ENCODE assay signal across 11 cellular contexts in the genomic region with DNA sequence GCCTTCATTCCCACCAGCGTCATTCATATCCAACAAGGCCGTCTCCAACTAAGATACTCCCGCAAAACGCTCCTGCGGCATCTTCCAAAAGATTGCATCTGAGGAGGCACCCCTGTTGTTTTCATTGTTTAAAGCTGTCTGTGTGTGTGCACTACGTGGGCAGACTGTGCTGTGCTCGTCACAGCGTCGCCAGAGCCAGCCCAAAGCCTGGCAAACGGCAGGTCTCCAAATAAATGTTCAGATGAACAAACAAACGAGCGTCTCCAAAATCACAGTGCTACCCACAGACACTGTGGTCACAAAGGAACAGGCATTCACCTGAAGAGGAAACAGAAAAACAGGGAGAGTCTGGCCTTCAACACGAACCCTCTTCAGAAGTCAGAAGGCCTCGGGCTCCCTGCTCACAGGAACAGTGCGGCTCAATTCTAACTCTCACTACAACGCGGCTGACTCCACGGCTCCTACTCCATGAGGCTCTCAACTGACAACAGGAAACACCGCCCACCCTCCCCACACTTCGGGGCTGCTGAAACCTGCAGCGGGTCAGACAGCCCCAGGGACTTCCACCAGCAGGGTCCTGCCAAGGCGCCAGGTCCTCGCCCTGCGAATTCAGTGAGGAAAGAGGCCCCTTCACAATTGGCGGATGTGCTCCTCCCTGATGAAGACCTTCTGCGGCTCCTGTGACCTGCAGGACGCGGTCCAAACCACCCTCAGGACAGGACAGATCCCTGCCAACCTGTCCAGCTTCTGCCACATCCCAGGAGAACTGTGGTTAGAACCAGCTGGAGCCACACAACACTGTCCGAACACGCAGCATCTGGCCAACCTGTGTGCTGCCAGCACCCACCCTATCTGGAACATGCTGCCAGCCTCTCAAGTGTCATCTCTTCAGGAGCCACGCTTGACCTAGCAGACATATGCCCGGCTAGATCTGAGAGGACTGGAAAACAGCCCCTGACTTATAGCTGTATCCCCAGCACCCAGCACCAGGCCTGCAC. TPM values are rescaled to one million over a fixed set of nuclear protein-coding genes. Genes with fewer than 3 reads are reported as not detected.
A peak's percentile ranks its signal among the peaks of the same experiment; 100 is the strongest.
DNase-seq lines count a peak whose midpoint lies in the region; TF ChIP-seq lines count a peak whose summit lies in the region.
"Had no signal": no experiment of that assay in that cellular context is flagged by ENCODE, and none has a peak within 500 bp of the region (broad histone marks: within the 10 kb centered on the region; RNA-seq: fewer than 3 reads in every experiment).

No MANE protein-coding gene starts in this region.

- H3K27ac ChIP-seq in left ventricle myocardium inferior (replicated peaks), result peak overlapping the region; percentile 60
- H3K27ac ChIP-seq: HL-60 had no signal

- H3K9me3 ChIP-seq in left ventricle myocardium inferior (replicated peaks), result no peaks in the 10 kb centered on the region

- peaks cover 32% of the 10 kb centered on the region for H3K4me1 ChIP-seq in left ventricle myocardium inferior
- H3K4me1 ChIP-seq: HAP-1 had no signal

- intact Hi-C loops in left ventricle myocardium inferior (cut with micrococcal nuclease), result no loop called here
- intact Hi-C loops in activated T-helper 2 cell treated with anti-CD3 and anti-CD28 coated beads, Interferon-gamma antibody, Interleukin-2, Interleukin-4, amounts not matched to agents 10 μg/mL and 5 μg/mL and 100 μg/mL, durations not matched to agents 14 hours and 24 hours and 36 hours (cut with micrococcal nuclease), result no loop called here

- peaks cover 18% of the 10 kb centered on the region for H3K36me3 ChIP-seq in left ventricle myocardium inferior

- peaks cover 35% of the 10 kb centered on the region for H3K36me3 Mint-ChIP-seq in activated naive CD4-positive, alpha-beta T cell treated with anti-CD3 and anti-CD28 coated beads, Interleukin-2, amount 10 ng/mL, durations not matched to agents 7 days and 5 days
- peaks cover 25% of the 10 kb centered on the region for H3K36me3 Mint-ChIP-seq in type B pancreatic cell
- H3K36me3 Mint-ChIP-seq in activated T-helper 2 cell treated with anti-CD3 and anti-CD28 coated beads, Interferon-gamma antibody, Interleukin-2, Interleukin-4, amounts not matched to agents 10 μg/mL and 5 μg/mL and 100 μg/mL, durations not matched to agents 14 hours and 24 hours and 36 hours (ENCODE audit: low read depth), result peaks cover 45% of the 10 kb centered on the region

- no peaks in the 10 kb centered on the region for H3K27me3 ChIP-seq in left ventricle myocardium inferior (ENCODE audit: low read depth)

- no peaks in the 10 kb centered on the region for H3K27me3 Mint-ChIP-seq in activated naive CD4-positive, alpha-beta T cell treated with anti-CD3 and anti-CD28 coated beads, Interleukin-2, amount 10 ng/mL, durations not matched to agents 7 days and 5 days
- H3K27me3 Mint-ChIP-seq in type B pancreatic cell, result no peaks in the 10 kb centered on the region
- H3K27me3 Mint-ChIP-seq in activated T-helper 2 cell treated with anti-CD3 and anti-CD28 coated beads, Interferon-gamma antibody, Interleukin-2, Interleukin-4, amounts not matched to agents 10 μg/mL and 5 μg/mL and 100 μg/mL, durations not matched to agents 14 hours and 24 hours and 36 hours (ENCODE audit: low read depth), result no peaks in the 10 kb centered on the region

- no peak overlapping the region for H3K4me3 Mint-ChIP-seq in activated naive CD4-positive, alpha-beta T cell treated with anti-CD3 and anti-CD28 coated beads, Interleukin-2, amount 10 ng/mL, durations not matched to agents 7 days and 5 days
- H3K4me3 Mint-ChIP-seq in type B pancreatic cell, result no peak overlapping the region
- H3K4me3 Mint-ChIP-seq in activated T-helper 2 cell treated with anti-CD3 and anti-CD28 coated beads, Interferon-gamma antibody, Interleukin-2, Interleukin-4, amounts not matched to agents 10 μg/mL and 5 μg/mL and 100 μg/mL, durations not matched to agents 14 hours and 24 hours and 36 hours (ENCODE audit: low read depth), result no peak overlapping the region

- no peaks in the 10 kb centered on the region for H3K4me1 Mint-ChIP-seq in activated naive CD4-positive, alpha-beta T cell treated with anti-CD3 and anti-CD28 coated beads, Interleukin-2, amount 10 ng/mL, durations not matched to agents 7 days and 5 days
- peaks cover 12% of the 10 kb centered on the region for H3K4me1 Mint-ChIP-seq in type B pancreatic cell (ENCODE audit: unreplicated experiment)
- H3K4me1 Mint-ChIP-seq in activated T-helper 2 cell treated with anti-CD3 and anti-CD28 coated beads, Interferon-gamma antibody, Interleukin-2, Interleukin-4, amounts not matched to agents 10 μg/mL and 5 μg/mL and 100 μg/mL, durations not matched to agents 14 hours and 24 hours and 36 hours (ENCODE audit: low read depth), result no peaks in the 10 kb centered on the region

- TF ChIP-seq CTCF in left ventricle myocardium inferior (IDR thresholded peaks at IDR 0.05; ENCODE audit: borderline replicate concordance) (no peak), type B pancreatic cell (conservative IDR thresholded peaks at IDR 0.05) (no peak)

- H3K9me3 Mint-ChIP-seq in activated naive CD4-positive, alpha-beta T cell treated with anti-CD3 and anti-CD28 coated beads, Interleukin-2, amount 10 ng/mL, durations not matched to agents 7 days and 5 days, result peaks cover 6% of the 10 kb centered on the region
- H3K9me3 Mint-ChIP-seq in type B pancreatic cell, result no peaks in the 10 kb centered on the region
- peaks cover 5% of the 10 kb centered on the region for H3K9me3 Mint-ChIP-seq in activated T-helper 2 cell treated with anti-CD3 and anti-CD28 coated beads, Interferon-gamma antibody, Interleukin-2, Interleukin-4, amounts not matched to agents 10 μg/mL and 5 μg/mL and 100 μg/mL, durations not matched to agents 14 hours and 24 hours and 36 hours

- H3K4me3 ChIP-seq in left ventricle myocardium inferior, result no peak overlapping the region
- H3K4me3 ChIP-seq: HAP-1 had no signal

- CTCF ChIA-PET in activated naive CD4-positive, alpha-beta T cell treated with anti-CD3 and anti-CD28 coated beads, Interleukin-2, amount 10 ng/mL, durations not matched to agents 7 days and 5 days (lab: Charles Lee), result interaction anchor here (0.8 kb wide), 1 partner anchor 151 kb away, joined by 3 read pairs; no protein-coding TSS in a partner anchor

- H3K27ac Mint-ChIP-seq in activated naive CD4-positive, alpha-beta T cell treated with anti-CD3 and anti-CD28 coated beads, Interleukin-2, amount 10 ng/mL, durations not matched to agents 7 days and 5 days, result peak overlapping the region; percentile 11
- no peak overlapping the region for H3K27ac Mint-ChIP-seq in type B pancreatic cell
- H3K27ac Mint-ChIP-seq in activated T-helper 2 cell treated with anti-CD3 and anti-CD28 coated beads, Interferon-gamma antibody, Interleukin-2, Interleukin-4, amounts not matched to agents 10 μg/mL and 5 μg/mL and 100 μg/mL, durations not matched to agents 14 hours and 24 hours and 36 hours, result no peak overlapping the region

- DNase-seq in activated naive CD4-positive, alpha-beta T cell treated with anti-CD3 and anti-CD28 coated beads, Interleukin-2, amount 10 ng/mL, durations not matched to agents 7 days and 5 days, result no peak
- DNase-seq in activated naive CD4-positive, alpha-beta T cell treated with anti-CD3 and anti-CD28 coated beads, Interleukin-2, amount 50 U/mL, for 16 hours, result no peak
- DNase-seq in NCI-H510A (lab: John Stamatoyannopoulos, UW) (peak; percentile 87), left ventricle myocardium inferior (no peak), type B pancreatic cell (ENCODE audit: extremely low spot score, unreplicated experiment) (peak; percentile 60), hepatic stellate cell (ENCODE audit: low spot score) (no peak)
- DNase-seq in activated T-helper 2 cell treated with anti-CD3 and anti-CD28 coated beads, Interferon-gamma antibody, Interleukin-2, Interleukin-4, amounts not matched to agents 10 μg/mL and 5 μg/mL and 100 μg/mL, durations not matched to agents 14 hours and 24 hours and 36 hours (ENCODE audit: low spot score), result no peak
- DNase-seq in activated CD4-positive, alpha-beta T cell treated with anti-CD3 and anti-CD28 coated beads for 1 hour, result no peak
- DNase-seq: PC-3 had no signal

RNA-seq across cellular contexts. Expression of gene MAD1L1, which starts 36.1 kb away (rescaled TPM):
- total RNA-seq in left ventricle myocardium inferior, result 16.2 TPM
- total RNA-seq in type B pancreatic cell (ENCODE audit: low replicate concordance), result 32.0 and 40.7 TPM in 2 replicates
- total RNA-seq in activated T-helper 2 cell treated with anti-CD3 and anti-CD28 coated beads, Interferon-gamma antibody, Interleukin-2, Interleukin-4, amounts not matched to agents 10 μg/mL and 5 μg/mL and 100 μg/mL, durations not matched to agents 14 hours and 24 hours and 36 hours, result 52.3 and 55.0 TPM in 2 replicates

RNA-seq across cellular contexts. Expression of gene MRM2, which starts 45.3 kb away (rescaled TPM):
- total RNA-seq in left ventricle myocardium inferior (19.9 TPM), type B pancreatic cell (ENCODE audit: low replicate concordance) (29.3 and 35.3 TPM in 2 replicates)
- total RNA-seq in activated T-helper 2 cell treated with anti-CD3 and anti-CD28 coated beads, Interferon-gamma antibody, Interleukin-2, Interleukin-4, amounts not matched to agents 10 μg/mL and 5 μg/mL and 100 μg/mL, durations not matched to agents 14 hours and 24 hours and 36 hours, result 40.0 and 40.5 TPM in 2 replicates

RNA-seq across cellular contexts. Expression of gene NUDT1, which starts 45.3 kb away (rescaled TPM):
- total RNA-seq in left ventricle myocardium inferior (12.5 TPM), type B pancreatic cell (ENCODE audit: low replicate concordance) (25.1 and 32.2 TPM in 2 replicates)
- total RNA-seq in activated T-helper 2 cell treated with anti-CD3 and anti-CD28 coated beads, Interferon-gamma antibody, Interleukin-2, Interleukin-4, amounts not matched to agents 10 μg/mL and 5 μg/mL and 100 μg/mL, durations not matched to agents 14 hours and 24 hours and 36 hours, result 68.3 and 69.3 TPM in 2 replicates

Comparison
In these comparisons a context has a peak if more than half of its experiments do, and no peak if none do; other contexts are left out.
1. DNase-seq: peak in NCI-H510A (single experiment) and type B pancreatic cell (single experiment); none in activated naive CD4-positive, alpha-beta T cell treated with anti-CD3 and anti-CD28 coated beads, Interleukin-2, amount 10 ng/mL, durations not matched to agents 7 days and 5 days (single experiment), activated naive CD4-positive, alpha-beta T cell treated with anti-CD3 and anti-CD28 coated beads, Interleukin-2, amount 50 U/mL, for 16 hours (single experiment), left ventricle myocardium inferior (single experiment), hepatic stellate cell (single experiment), activated T-helper 2 cell treated with anti-CD3 and anti-CD28 coated beads, Interferon-gamma antibody, Interleukin-2, Interleukin-4, amounts not matched to agents 10 μg/mL and 5 μg/mL and 100 μg/mL, durations not matched to agents 14 hours and 24 hours and 36 hours (single experiment) and activated CD4-positive, alpha-beta T cell treated with anti-CD3 and anti-CD28 coated beads for 1 hour (single experiment).